Comparison of ENCODE assay signal across 8 cellular contexts in genomic region chr6:3232017-3232838, GRCh38. TPM values are rescaled to one million over a fixed set of nuclear protein-coding genes. Genes with fewer than 3 reads are reported as not detected.
DNase-seq lines count a peak whose midpoint lies in the region; ATAC-seq and TF ChIP-seq lines count a peak whose summit lies in the region.

No MANE protein-coding gene starts in this region.

- H3K27ac ChIP-seq in fibroblast of lung (ENCODE audit: insufficient read depth, low read length) (no peak overlapping the region), prostate gland (peak overlapping the region; percentile 53 to 66)

- no peaks in the 10 kb centered on the region for H4K20me1 ChIP-seq in fibroblast of lung (ENCODE audit: control insufficient read depth, extremely low read depth, insufficient read depth, low read length)

- H3K4me3 ChIP-seq in fibroblast of lung (replicated peaks in 1 of 4; ENCODE audit: control extremely low read depth in 1 of 4, insufficient read depth in 1 of 4, low read depth in 3 of 4, low read length in 4 of 4) (peak overlapping the region; percentile 47 to 75 (median 54)), prostate gland (peak overlapping the region; percentile 41)

- peaks cover 5% of the 10 kb centered on the region for H3K36me3 Mint-ChIP-seq in activated CD4-positive, alpha-beta T cell treated with anti-CD3 and anti-CD28 coated beads, Interleukin-2, amount 10 ng/mL, durations not matched to agents 24 days and 14 days (ENCODE audit: low read depth)

- peaks cover 23% of the 10 kb centered on the region for H3K4me1 Mint-ChIP-seq in activated CD4-positive, alpha-beta T cell treated with anti-CD3 and anti-CD28 coated beads, Interleukin-2, amount 10 ng/mL, durations not matched to agents 24 days and 14 days

- H2AFZ ChIP-seq in fibroblast of lung (ENCODE audit: low read length): no peak overlapping the region

- H3K9me3 Mint-ChIP-seq in activated CD4-positive, alpha-beta T cell treated with anti-CD3 and anti-CD28 coated beads, Interleukin-2, amount 10 ng/mL, durations not matched to agents 24 days and 14 days: no peaks in the 10 kb centered on the region

- no peak overlapping the region for H3K27ac Mint-ChIP-seq in activated CD4-positive, alpha-beta T cell treated with anti-CD3 and anti-CD28 coated beads, Interleukin-2, amount 10 ng/mL, durations not matched to agents 24 days and 14 days

- H3K4me3 Mint-ChIP-seq in activated CD4-positive, alpha-beta T cell treated with anti-CD3 and anti-CD28 coated beads, Interleukin-2, amount 10 ng/mL, durations not matched to agents 24 days and 14 days: no peak overlapping the region

- DNase-seq in DMS79 treated with DMSO at 0.1 percent for 48 hours (lab: John Stamatoyannopoulos, UW): peak; percentile 28
- DNase-seq in NCI-H69 (lab: John Stamatoyannopoulos, UW): peak; percentile 82
- DNase-seq in fibroblast of lung (ENCODE audit: low read depth in 2 of 2): no peak
- DNase-seq in prostate gland (ENCODE audit: low spot score): no peak
- no peak for DNase-seq in activated CD8-positive, alpha-beta memory T cell treated with anti-CD3 and anti-CD28 coated beads, Interleukin-2, amount 50 U/mL, for 48 hours
- no peak for DNase-seq in SK-N-DZ (ENCODE audit: low spot score)
- DNase-seq in activated CD4-positive, alpha-beta T cell treated with anti-CD3 and anti-CD28 coated beads, Interleukin-2, amount 10 ng/mL, durations not matched to agents 24 days and 14 days: no peak

- H3K27me3 Mint-ChIP-seq in activated CD4-positive, alpha-beta T cell treated with anti-CD3 and anti-CD28 coated beads, Interleukin-2, amount 10 ng/mL, durations not matched to agents 24 days and 14 days: peaks cover 81% of the 10 kb centered on the region

- H3K9me3 ChIP-seq in fibroblast of lung (ENCODE audit: control insufficient read depth, insufficient read depth, low read depth, low read length) (no peaks in the 10 kb centered on the region), prostate gland (no peaks in the 10 kb centered on the region)

- H3K79me2 ChIP-seq in fibroblast of lung (ENCODE audit: control insufficient read depth, insufficient read depth, low read length): no peaks in the 10 kb centered on the region

- H3K36me3 ChIP-seq in fibroblast of lung (ENCODE audit: control insufficient read depth, insufficient read depth, low read length): no peaks in the 10 kb centered on the region
- H3K36me3 ChIP-seq in prostate gland: no peaks in the 10 kb centered on the region

- H3K4me2 ChIP-seq in fibroblast of lung (ENCODE audit: extremely low read depth, insufficient read depth, low read length): peak overlapping the region; percentile 91

- TF ChIP-seq CTCF in fibroblast of lung (conservative IDR thresholded peaks at IDR 0.05 in 1 of 2, IDR thresholded peaks at IDR 0.05 in 1 of 2; ENCODE audit: low read depth in 1 of 2, low read length in 2 of 2) (no peak), prostate gland (IDR thresholded peaks at IDR 0.05) (no peak)

- peaks cover 66% of the 10 kb centered on the region for H3K27me3 ChIP-seq in fibroblast of lung (ENCODE audit: control insufficient read depth, insufficient read depth, low read length)
- peaks cover 29% of the 10 kb centered on the region for H3K27me3 ChIP-seq in prostate gland (replicated peaks; ENCODE audit: insufficient read depth)

- ATAC-seq in HG02642 (IDR thresholded peaks at IDR 0.05; ENCODE audit: poor library complexity, unreplicated experiment): no peak

- intact Hi-C loops in prostate gland (cut with DNase I): no loop called here
- intact Hi-C loops in activated CD4-positive, alpha-beta T cell treated with anti-CD3 and anti-CD28 coated beads, Interleukin-2, amount 10 ng/mL, durations not matched to agents 24 days and 14 days (cut with micrococcal nuclease): loop anchor here (5.0 kb wide), 1 partner anchor 1620 kb away; no protein-coding TSS in a partner anchor

- H3K4me1 ChIP-seq in fibroblast of lung (ENCODE audit: control insufficient read depth, extremely low read depth, insufficient read depth, low read length) (peaks cover 5% of the 10 kb centered on the region), prostate gland (replicated peaks) (peaks cover under 1% of the 10 kb centered on the region)

- H3K9ac ChIP-seq in fibroblast of lung (ENCODE audit: insufficient read depth, low read length): no peak overlapping the region

- TF ChIP-seq POLR2A in prostate gland (IDR thresholded peaks at IDR 0.05): no peak

- 28% methylated on average over 22 of the region's 22 CpGs for WGBS in prostate gland

RNA-seq across cellular contexts. Expression of gene TUBB2B, which starts 4.8 kb away (rescaled TPM):
- total RNA-seq in fibroblast of lung (3.8 and 5.1 TPM in 2 replicates), prostate gland (1 to 10 TPM; 3.9 to 4.5 TPM)
- 3.4 and 5.2 TPM in 2 replicates for polyA plus RNA-seq in fibroblast of lung
- 4.4 and 5.9 TPM in 2 replicates for polyA plus RNA-seq in fibroblast of lung (2012)
- polyA minus RNA-seq in fibroblast of lung (ENCODE audit: low replicate concordance): 9.3 and 12.1 TPM in 2 replicates
- polyA plus RNA-seq in SK-N-DZ (2014; cell fraction: cytosol; rRNA removed): 757 and 774 TPM in 2 replicates
- 230 and 363 TPM in 2 replicates for polyA plus RNA-seq in SK-N-DZ (2014; cell fraction: nucleus; rRNA removed)
- total RNA-seq in activated CD4-positive, alpha-beta T cell treated with anti-CD3 and anti-CD28 coated beads, Interleukin-2, amount 10 ng/mL, durations not matched to agents 24 days and 14 days: 0.12 TPM in 1 of 2 replicates, not detected in the other

RNA-seq across cellular contexts. Expression of gene PSMG4, which starts 26.5 kb away (rescaled TPM):
- total RNA-seq in fibroblast of lung (24.4 and 34.2 TPM in 2 replicates), prostate gland (10 to 100 TPM; 20.8 to 30.1 TPM)
- polyA plus RNA-seq in fibroblast of lung: 12.5 and 17.5 TPM in 2 replicates
- polyA plus RNA-seq in fibroblast of lung (2012): 22.5 and 34.9 TPM in 2 replicates
- polyA minus RNA-seq in fibroblast of lung (ENCODE audit: low replicate concordance): 7.3 and 21.7 TPM in 2 replicates
- polyA plus RNA-seq in SK-N-DZ (2014; cell fraction: cytosol; rRNA removed): 33.9 and 48.5 TPM in 2 replicates
- polyA plus RNA-seq in SK-N-DZ (2014; cell fraction: nucleus; rRNA removed): 52.4 and 61.1 TPM in 2 replicates
- 33.4 and 35.6 TPM in 2 replicates for total RNA-seq in activated CD4-positive, alpha-beta T cell treated with anti-CD3 and anti-CD28 coated beads, Interleukin-2, amount 10 ng/mL, durations not matched to agents 24 days and 14 days

Comparison
In these comparisons a context has a peak if more than half of its experiments do, and no peak if none do; other contexts are left out.
1. DNase-seq: peak in DMS79 treated with DMSO at 0.1 percent for 48 hours (single experiment) and NCI-H69 (single experiment); none in fibroblast of lung (0 of 2), prostate gland (single experiment), activated CD8-positive, alpha-beta memory T cell treated with anti-CD3 and anti-CD28 coated beads, Interleukin-2, amount 50 U/mL, for 48 hours (single experiment), SK-N-DZ (single experiment) and activated CD4-positive, alpha-beta T cell treated with anti-CD3 and anti-CD28 coated beads, Interleukin-2, amount 10 ng/mL, durations not matched to agents 24 days and 14 days (single experiment).